ENCODE assay signal across 18 cellular contexts in the genomic region with DNA sequence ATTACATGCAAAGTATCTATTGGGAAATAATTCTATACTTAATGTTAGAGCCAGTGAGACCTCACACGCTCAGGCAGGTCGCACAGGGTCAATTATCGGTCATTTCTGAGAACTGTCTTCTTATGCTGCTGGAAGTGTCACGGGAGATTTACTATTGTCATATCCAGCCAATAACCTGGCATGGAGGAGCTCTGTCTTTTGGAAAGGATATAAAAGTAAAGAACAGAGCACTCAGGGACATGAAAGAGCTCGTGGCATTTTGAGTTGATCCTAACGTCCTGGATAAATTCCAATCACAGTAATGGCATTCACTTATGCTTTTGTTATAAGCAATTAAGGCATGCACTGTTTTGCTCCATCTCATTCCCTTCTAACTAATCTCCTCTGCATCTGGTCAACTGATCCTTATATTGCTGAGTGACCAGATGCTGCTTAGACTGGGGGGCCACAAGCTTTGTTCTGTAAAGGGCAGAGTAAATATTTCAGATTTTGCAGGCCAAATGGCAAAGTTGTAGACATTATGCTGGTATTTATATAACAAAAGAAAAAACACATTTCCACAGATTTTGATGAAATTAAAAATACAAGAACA.
"Had no signal": no experiment of that assay in that cellular context is flagged by ENCODE, and none has a peak within 500 bp of the region (broad histone marks: within the 10 kb centered on the region; RNA-seq: fewer than 3 reads in every experiment).

No MANE protein-coding gene starts in this region.

- H3K9me3 ChIP-seq: esophagus muscularis mucosa, gastrocnemius medialis, ovary, right lobe of liver, suprapubic skin, thyroid gland had no signal

- H3K4me3 ChIP-seq: esophagus muscularis mucosa, gastrocnemius medialis, heart right ventricle, ovary, right lobe of liver, suprapubic skin, thyroid gland had no signal

- DNase-seq: effector memory CD4-positive, alpha-beta T cell; gastrocnemius medialis; heart right ventricle; islet precursor cell; mammary epithelial cell; natural killer cell; ovary; right lobe of liver; stimulated activated CD4-positive, alpha-beta T cell treated with anti-CD3 and anti-CD28 coated beads, Interleukin-4, amount 100 ng/mL, for 1 hour; stimulated activated CD8-positive, alpha-beta memory T cell treated with anti-CD3 and anti-CD28 coated beads, Interleukin-4, amount 100 ng/mL, for 48 hours; stimulated activated naive CD8-positive, alpha-beta T cell treated with anti-CD3 and anti-CD28 coated beads, Interleukin-15, Interleukin-2, amounts not matched to agents 100 U/mL and 50 U/mL, for 24 hours; thyroid gland had no signal

- H3K4me1 ChIP-seq: gastrocnemius medialis, heart right ventricle, right lobe of liver, suprapubic skin, thyroid gland had no signal

- H3K27me3 ChIP-seq: esophagus muscularis mucosa, gastrocnemius medialis, heart right ventricle, ovary, right lobe of liver, suprapubic skin, thyroid gland had no signal

- H3K36me3 ChIP-seq: esophagus muscularis mucosa, gastrocnemius medialis, heart right ventricle, ovary, right lobe of liver, suprapubic skin, thyroid gland had no signal

- H3K27ac ChIP-seq: esophagus muscularis mucosa, gastrocnemius medialis, heart right ventricle, ovary, right lobe of liver, suprapubic skin, thyroid gland had no signal

- ATAC-seq: gastrocnemius medialis; heart right ventricle; left lobe of liver; natural killer cell; right lobe of liver; stimulated activated effector memory CD8-positive, alpha-beta T cell treated with anti-CD3 and anti-CD28 coated beads, Interleukin-12 subunit alpha, Interleukin-12 subunit beta, amount 100 ng/mL, for 72 hours; stimulated activated naive CD8-positive, alpha-beta T cell treated with anti-CD3 and anti-CD28 coated beads, Interleukin-15, Interleukin-2, amounts not matched to agents 100 U/mL and 50 U/mL, for 24 hours had no signal

- FAIRE-seq: endometrium, urothelium cell line had no signal
